ENCODE assay signal across 14 cellular contexts in the genomic region with DNA sequence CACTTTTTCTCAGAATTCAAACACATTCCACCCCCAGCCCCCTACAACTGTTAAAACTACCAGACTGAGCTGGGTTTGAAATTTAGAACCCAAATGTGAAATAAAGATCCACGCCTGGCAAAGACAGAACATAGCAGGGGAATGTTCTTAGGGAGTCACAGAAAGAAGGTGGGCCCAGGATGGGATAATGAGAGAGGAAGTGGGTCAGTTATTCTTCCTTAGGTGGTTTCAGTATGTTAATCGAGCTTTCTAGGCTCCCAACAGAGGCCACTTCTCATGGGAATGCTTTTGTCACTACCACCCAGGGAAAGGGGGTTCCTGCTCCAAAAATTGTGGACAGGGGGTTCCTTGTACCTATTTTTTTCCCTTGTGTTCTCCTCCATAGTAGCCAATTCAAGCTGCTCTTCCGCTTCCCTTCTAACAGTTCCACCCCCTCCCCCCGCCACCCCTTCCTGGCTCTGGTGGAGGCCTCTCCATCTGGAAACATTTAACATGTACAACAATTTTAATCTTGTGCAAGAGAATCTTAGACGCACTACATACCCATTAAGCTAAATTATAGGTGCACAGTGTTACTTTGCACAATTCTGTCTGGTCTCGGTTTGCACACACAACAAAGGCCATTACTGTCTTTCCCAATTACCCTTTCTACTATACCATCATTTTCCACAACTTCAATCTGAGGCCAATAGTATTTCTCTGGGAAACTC.
DNase-seq lines count a peak whose midpoint lies in the region; ATAC-seq and TF ChIP-seq lines count a peak whose summit lies in the region.
"Had no signal": no experiment of that assay in that cellular context is flagged by ENCODE, and none has a peak within 500 bp of the region (broad histone marks: within the 10 kb centered on the region; RNA-seq: fewer than 3 reads in every experiment).

No MANE protein-coding gene starts in this region.

- H3K36me3 ChIP-seq in neural progenitor cell, result no peaks in the 10 kb centered on the region
- no peaks in the 10 kb centered on the region for H3K36me3 ChIP-seq in aorta (ENCODE audit: control insufficient read depth in 1 of 2, insufficient read depth in 2 of 2, low read length in 1 of 2)

- no peaks in the 10 kb centered on the region for H3K27me3 Mint-ChIP-seq in neural progenitor cell (ENCODE audit: insufficient read depth, low read depth)
- H3K27me3 Mint-ChIP-seq in activated CD4-positive, alpha-beta memory T cell treated with anti-CD3 and anti-CD28 coated beads, Interleukin-2, amount 10 ng/mL, durations not matched to agents 7 days and 5 days, result peaks cover 17% of the 10 kb centered on the region

- H3F3A ChIP-seq in neural progenitor cell (ENCODE audit: low read depth), result no peaks in the 10 kb centered on the region

- H3K4me1 ChIP-seq in neural progenitor cell (peaks cover 22% of the 10 kb centered on the region), aorta (ENCODE audit: control insufficient read depth in 1 of 2, insufficient read depth in 2 of 2, low read length in 2 of 2) (peaks cover 2 to 13% of the 10 kb centered on the region in 2 donors)

- peak overlapping the region; percentile 77 for H2AFZ ChIP-seq in neural progenitor cell (replicated peaks)

- H3K79me2 ChIP-seq in neural progenitor cell (ENCODE audit: low read depth), result no peaks in the 10 kb centered on the region

- POLR2A ChIA-PET in activated CD4-positive, alpha-beta memory T cell treated with anti-CD3 and anti-CD28 coated beads, Interleukin-2, amount 10 ng/mL, durations not matched to agents 7 days and 5 days (lab: Charles Lee), result interaction anchor here (0.7 kb wide), 1 partner anchor 82 kb away, joined by 3 read pairs; no protein-coding TSS in a partner anchor

- no peak overlapping the region for H3K4me3 ChIP-seq in fibroblast of the aortic adventitia (ENCODE audit: low read depth, low read length)
- H3K4me3 ChIP-seq in neural progenitor cell, result no peak overlapping the region
- peak overlapping the region in 1 of 2 donors; percentile 11 for H3K4me3 ChIP-seq in aorta (ENCODE audit: low read length in 2 of 2)

- ATAC-seq in aorta (ENCODE audit: low FRiP score), result peak; percentile 75
- ATAC-seq: left lobe of liver; stimulated activated naive CD8-positive, alpha-beta T cell treated with anti-CD3 and anti-CD28 coated beads, Interleukin-15, Interleukin-2, amounts not matched to agents 100 U/mL and 50 U/mL, for 24 hours had no signal

- H3K9me3 Mint-ChIP-seq in neural progenitor cell, result peaks cover 4% of the 10 kb centered on the region
- H3K9me3 Mint-ChIP-seq in activated CD4-positive, alpha-beta memory T cell treated with anti-CD3 and anti-CD28 coated beads, Interleukin-2, amount 10 ng/mL, durations not matched to agents 7 days and 5 days, result no peaks in the 10 kb centered on the region

- H3K4me1 Mint-ChIP-seq in neural progenitor cell, result peaks cover 30% of the 10 kb centered on the region
- no peaks in the 10 kb centered on the region for H3K4me1 Mint-ChIP-seq in activated CD4-positive, alpha-beta memory T cell treated with anti-CD3 and anti-CD28 coated beads, Interleukin-2, amount 10 ng/mL, durations not matched to agents 7 days and 5 days

- H3K27ac Mint-ChIP-seq in neural progenitor cell, result no peak overlapping the region
- H3K27ac Mint-ChIP-seq in activated CD4-positive, alpha-beta memory T cell treated with anti-CD3 and anti-CD28 coated beads, Interleukin-2, amount 10 ng/mL, durations not matched to agents 7 days and 5 days, result no peak overlapping the region

- no peak overlapping the region for H3K27ac ChIP-seq in neural progenitor cell
- peak overlapping the region; percentile 80 to 83 for H3K27ac ChIP-seq in aorta (ENCODE audit: low read depth in 1 of 2, low read length in 2 of 2)
- H3K27ac ChIP-seq: VCaP had no signal

- TF ChIP-seq CTCF in fibroblast of the aortic adventitia (IDR thresholded peaks at IDR 0.05; ENCODE audit: insufficient read depth, low read length) (no peak), neural progenitor cell (IDR thresholded peaks at IDR 0.05) (no peak)

- no peaks in the 10 kb centered on the region for H4K20me1 ChIP-seq in neural progenitor cell (ENCODE audit: low read depth)

- H3K9me3 ChIP-seq in neural progenitor cell (ENCODE audit: low read depth) (no peaks in the 10 kb centered on the region), aorta (ENCODE audit: control insufficient read depth, low read length) (no peaks in the 10 kb centered on the region)

- H3K36me3 Mint-ChIP-seq in neural progenitor cell, result peaks cover 22% of the 10 kb centered on the region
- no peaks in the 10 kb centered on the region for H3K36me3 Mint-ChIP-seq in activated CD4-positive, alpha-beta memory T cell treated with anti-CD3 and anti-CD28 coated beads, Interleukin-2, amount 10 ng/mL, durations not matched to agents 7 days and 5 days (ENCODE audit: low read depth)

- H3K27me3 ChIP-seq in neural progenitor cell (no peaks in the 10 kb centered on the region), aorta (ENCODE audit: control insufficient read depth in 1 of 2, insufficient read depth in 2 of 2, low read length in 1 of 2) (no peaks in the 10 kb centered on the region)

- CTCF ChIA-PET in activated CD4-positive, alpha-beta memory T cell treated with anti-CD3 and anti-CD28 coated beads, Interleukin-2, amount 10 ng/mL, durations not matched to agents 7 days and 5 days (lab: Charles Lee), result no interaction called here

- DNase-seq in NCI-H82 (lab: John Stamatoyannopoulos, UW), result peak; percentile 2
- DNase-seq in NCI-H82 treated with DMSO at 0.1 percent for 48 hours (lab: John Stamatoyannopoulos, UW; ENCODE audit: unreplicated experiment), result no peak
- peak; percentile 89 for DNase-seq in fibroblast of the aortic adventitia (ENCODE audit: low read depth)
- DNase-seq in neural progenitor cell (ENCODE audit: low spot score), result no peak
- peak in 1 of 2 donors; percentile 70 for DNase-seq in aorta
- DNase-seq in nucleus accumbens (lab: John Stamatoyannopoulos, UW), result no peak
- DNase-seq in pons (ENCODE audit: low spot score), result no peak
- DNase-seq in activated CD4-positive, alpha-beta memory T cell treated with anti-CD3 and anti-CD28 coated beads, Interleukin-2, amount 10 ng/mL, durations not matched to agents 7 days and 5 days, result no peak
- DNase-seq: 8988T; activated effector memory CD4-positive, alpha-beta T cell treated with anti-CD3 and anti-CD28 coated beads, Interleukin-2, amount 50 U/mL, for 16 hours; NCI-H1092; stimulated activated naive CD8-positive, alpha-beta T cell treated with anti-CD3 and anti-CD28 coated beads, Interleukin-15, Interleukin-2, amounts not matched to agents 100 U/mL and 50 U/mL, for 24 hours had no signal

- peak overlapping the region; percentile 25 for H3K4me2 ChIP-seq in neural progenitor cell

- 49 to 57% methylated on average over 6 of the region's 6 CpGs for WGBS in aorta, 2 donors

- no peak overlapping the region for H3K4me3 Mint-ChIP-seq in neural progenitor cell
- no peak overlapping the region for H3K4me3 Mint-ChIP-seq in activated CD4-positive, alpha-beta memory T cell treated with anti-CD3 and anti-CD28 coated beads, Interleukin-2, amount 10 ng/mL, durations not matched to agents 7 days and 5 days

- intact Hi-C loops in aorta (cut with DNase I), result no loop called here

- H3K9ac ChIP-seq in neural progenitor cell, result no peak overlapping the region

Comparison
In these comparisons a context has a peak if more than half of its experiments do, and no peak if none do; other contexts are left out.
1. DNase-seq: peak in NCI-H82 (single experiment) and fibroblast of the aortic adventitia (single experiment); none in NCI-H82 treated with DMSO at 0.1 percent for 48 hours (single experiment), neural progenitor cell (single experiment), nucleus accumbens (0 of 56), pons (single experiment) and activated CD4-positive, alpha-beta memory T cell treated with anti-CD3 and anti-CD28 coated beads, Interleukin-2, amount 10 ng/mL, durations not matched to agents 7 days and 5 days (single experiment).